In the genomic region with DNA sequence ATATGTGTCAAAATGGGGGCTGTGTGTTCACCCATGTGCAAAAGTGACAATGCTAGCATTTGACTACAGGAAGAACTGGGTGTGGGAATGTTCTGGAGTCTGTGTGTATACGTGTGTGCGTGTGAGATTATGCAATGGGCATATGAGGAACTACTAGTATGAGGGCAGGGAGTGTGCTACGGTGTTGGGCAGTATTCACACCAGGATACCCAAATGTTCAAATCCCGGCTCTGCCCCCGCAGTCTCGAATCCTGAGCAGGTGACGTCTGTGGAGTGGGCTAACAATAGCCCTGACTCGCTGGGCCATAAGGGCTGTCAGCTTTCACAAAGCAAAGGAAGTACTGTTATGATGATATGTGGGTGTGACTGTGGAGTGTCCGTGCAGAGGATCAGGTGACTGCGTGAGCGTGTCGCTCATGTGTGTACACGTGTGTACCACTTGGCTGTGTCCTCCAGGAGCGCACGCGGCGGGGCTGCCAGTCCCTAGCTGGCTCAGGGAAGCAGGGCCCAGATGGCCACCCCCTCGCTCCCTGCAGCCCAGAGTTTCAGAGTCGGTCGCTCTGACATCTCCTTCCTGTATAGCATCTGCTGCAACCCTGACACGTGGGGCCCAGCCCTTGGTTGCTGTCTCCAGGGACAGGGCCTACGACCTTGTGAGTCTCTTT, we compare ENCODE assay signal across 8 cellular contexts. TPM values are rescaled to one million over a fixed set of nuclear protein-coding genes. Genes with fewer than 3 reads are reported as not detected.
DNase-seq lines count a peak whose midpoint lies in the region; ATAC-seq and TF ChIP-seq lines count a peak whose summit lies in the region.

No MANE protein-coding gene starts in this region.

- no peak overlapping the region for H3K4me3 ChIP-seq in coronary artery

- POLR2A ChIA-PET in T-cell (lab: Charles Lee) = no interaction called here

- no peak overlapping the region for H3K27ac ChIP-seq in coronary artery

- no peaks in the 10 kb centered on the region for H3K36me3 Mint-ChIP-seq in T-cell
- H3K36me3 Mint-ChIP-seq in neural crest cell (ENCODE audit: low read depth) = no peaks in the 10 kb centered on the region

- H3K27me3 Mint-ChIP-seq in T-cell (no peaks in the 10 kb centered on the region), neural crest cell (ENCODE audit: low read depth) (no peaks in the 10 kb centered on the region)

- peaks cover 12 to 30% (median 27%) of the 10 kb centered on the region in 3 donors for H3K4me1 Mint-ChIP-seq in T-cell
- peaks cover 66% of the 10 kb centered on the region for H3K4me1 Mint-ChIP-seq in neural crest cell

- H3K4me3 Mint-ChIP-seq in T-cell (no peak overlapping the region), neural crest cell (peak overlapping the region; percentile 15)

- DNase-seq in DMS 273 treated with DMSO at 0.1 percent for 48 hours (lab: John Stamatoyannopoulos, UW) = peak; percentile 31
- peak in 5 of 34 experiments; percentile 8 to 47 (median 9) for DNase-seq in T-cell
- no peak for DNase-seq in neural crest cell (ENCODE audit: low read depth, low spot score)
- DNase-seq in central memory CD4-positive, alpha-beta T cell = no peak
- no peak for DNase-seq in coronary artery (ENCODE audit: low spot score)
- DNase-seq in OCI-M1 (lab: John Stamatoyannopoulos, UW) = no peak

- CTCF ChIA-PET in T-cell (lab: Charles Lee) = no interaction called here

- H3K27ac Mint-ChIP-seq in T-cell (peak overlapping the region in 1 of 2 donors; percentile 2), neural crest cell (ENCODE audit: unreplicated experiment) (peak overlapping the region; percentile 19)

- ATAC-seq in GM19043 (IDR thresholded peaks at IDR 0.05; ENCODE audit: low read depth, unreplicated experiment) (peak; percentile 84), HG03066 (IDR thresholded peaks at IDR 0.05; ENCODE audit: low read depth, unreplicated experiment) (peak; percentile 83), T-cell (replicated peaks in 1 of 4) (peak in 3 of 4 experiments; percentile 49 to 74 (median 60))

- H3K9me3 Mint-ChIP-seq in T-cell (no peaks in the 10 kb centered on the region), neural crest cell (no peaks in the 10 kb centered on the region)

- no peak for TF ChIP-seq CTCF in neural crest cell (conservative IDR thresholded peaks at IDR 0.05)
- TF ChIP-seq CTCF in coronary artery (IDR thresholded peaks at IDR 0.05) = no peak

RNA-seq across cellular contexts. Expression of a gene that starts 27.2 kb away (rescaled TPM):
- total RNA-seq in T-cell = 100 to 1,000 TPM in 1 of 5 donors, 10 to 100 TPM in 4; 73.7 to 113 (median 86.9) TPM
- 31.3 and 32.1 TPM in 2 replicates for total RNA-seq in neural crest cell
